1 cellular context compared by ENCODE assay signal in genomic region chr22:29625090-29625825, GRCh38.
TF ChIP-seq lines count a peak whose summit lies in the region.

No MANE protein-coding gene starts in this region.

TF ChIP-seq in HEK293, 187 proteins besides CTCF, POLR2A, EP300 and RAD21 (continued from another document):
- TF ChIP-seq PRDM10 (tag by site-specific recombination; IDR thresholded peaks at IDR 0.05) (no peak), MEIS1 (CRISPR knock-in tag; IDR thresholded peaks at IDR 0.05; ENCODE audit: borderline replicate concordance) (no peak), ZNF416 (tag by site-specific recombination; IDR thresholded peaks at IDR 0.05) (no peak), ZNF292 (tag by site-specific recombination; IDR thresholded peaks at IDR 0.05; ENCODE audit: borderline replicate concordance, low read depth) (no peak), GLIS1 (tag by site-specific recombination; IDR thresholded peaks at IDR 0.05) (no peak), ZNF132 (tag by site-specific recombination; IDR thresholded peaks at IDR 0.05; ENCODE audit: borderline replicate concordance) (no peak), ZNF561 (tag by site-specific recombination; IDR thresholded peaks at IDR 0.05; ENCODE audit: borderline replicate concordance) (peak; percentile 43; the same call in 1 of the 2 replicates)
